8 cellular contexts compared by ENCODE assay signal in genomic region chr12:49367381-49368239, GRCh38. TPM values are rescaled to one million over a fixed set of nuclear protein-coding genes. Genes with fewer than 3 reads are reported as not detected.
DNase-seq lines count a peak whose midpoint lies in the region; ATAC-seq and TF ChIP-seq lines count a peak whose summit lies in the region.

Gene SPATS2 (plus strand): TSS chr12:49367462. CDS start chr12:49461013, 93,551 bp downstream.

- DNase-seq in ELR (ENCODE audit: low read depth) = peak; percentile 60
- DNase-seq in HT1080 (ENCODE audit: low read depth) = peak; percentile 18
- peak; percentile 24 for DNase-seq in foreskin melanocyte
- DNase-seq in osteocyte (ENCODE audit: extremely low spot score, unreplicated experiment) = no peak
- no peak for DNase-seq in iPS-NIHi11 (ENCODE audit: low spot score)
- DNase-seq in islet precursor cell = no peak

- H3K36me3 Mint-ChIP-seq in osteocyte (ENCODE audit: unreplicated experiment) = peaks cover 4% of the 10 kb centered on the region

- TF ChIP-seq CTCF in WI38 (IDR thresholded peaks at IDR 0.05; ENCODE audit: low read depth, low read length) = no peak
- no peak for TF ChIP-seq CTCF in osteocyte (IDR thresholded peaks at IDR 0.05)

- peak within 1 kb of the TSS; percentile 90 for H3K4me3 Mint-ChIP-seq in osteocyte (ENCODE audit: unreplicated experiment)

- H3K9me3 Mint-ChIP-seq in osteocyte (ENCODE audit: unreplicated experiment) = no peaks in the 10 kb centered on the region

- H3K27me3 Mint-ChIP-seq in osteocyte (ENCODE audit: unreplicated experiment) = no peaks in the 10 kb centered on the region

- H3K4me1 Mint-ChIP-seq in osteocyte (ENCODE audit: unreplicated experiment) = peaks cover 38% of the 10 kb centered on the region

- H3K4me3 ChIP-seq in WI38 (ENCODE audit: low read depth, low read length) = peak within 1 kb of the TSS; percentile 84

- no peak for ATAC-seq in HG03135 (IDR thresholded peaks at IDR 0.05; ENCODE audit: unreplicated experiment)

- peak within 1 kb of the TSS; percentile 92 for H3K27ac Mint-ChIP-seq in osteocyte (ENCODE audit: unreplicated experiment)

RNA-seq across cellular contexts. Expression of gene SPATS2, which starts in this region (rescaled TPM):
- 30.4 and 39.4 TPM in 2 replicates for total RNA-seq in HT1080 (2014; rRNA removed; shearing (Covaris generic))
- 62.6 and 68.7 TPM in 2 replicates for polyA plus RNA-seq in HT1080 (2015; cell fraction: cytosol; rRNA removed)
- polyA plus RNA-seq in HT1080 (2015; cell fraction: nucleus; rRNA removed) = 57.8 and 63.3 TPM in 2 replicates
- total RNA-seq in osteocyte = 25.2 and 25.6 TPM in 2 replicates

Comparison
In these comparisons a context has a peak if more than half of its experiments do, and no peak if none do; other contexts are left out.
1. DNase-seq: peak in ELR (single experiment), HT1080 (single experiment) and foreskin melanocyte (single experiment); none in osteocyte (single experiment), iPS-NIHi11 (single experiment) and islet precursor cell (single experiment).